13 cellular contexts compared by ENCODE assay signal in genomic region chr12:23906329-23906728, GRCh38.
A peak's percentile ranks its signal among the peaks of the same experiment; 100 is the strongest.
DNase-seq lines count a peak whose midpoint lies in the region; ATAC-seq and TF ChIP-seq lines count a peak whose summit lies in the region.
"Had no signal": no experiment of that assay in that cellular context is flagged by ENCODE, and none has a peak within 500 bp of the region (broad histone marks: within the 10 kb centered on the region; RNA-seq: fewer than 3 reads in every experiment).

No MANE protein-coding gene starts in this region.

- H3K4me3 Mint-ChIP-seq in stimulated activated memory B cell treated with anti-CD40 and anti-IgM and Interleukin-4, amounts not matched to agents 10 μg/mL and 1 μg/mL and 100 μg/mL, for 72 hours: no peak overlapping the region
- H3K4me3 Mint-ChIP-seq: B cell; stimulated activated effector memory CD8-positive, alpha-beta T cell treated with anti-CD3 and anti-CD28 coated beads, Interleukin-12 subunit alpha, Interleukin-12 subunit beta, amount 100 ng/mL, for 72 hours had no signal

- in situ Hi-C loops in astrocyte of the cerebellum (cut with HindIII; ENCODE audit: low sequenced_read_pairs): no loop called here

- no peaks in the 10 kb centered on the region for H3K36me3 Mint-ChIP-seq in stimulated activated memory B cell treated with anti-CD40 and anti-IgM and Interleukin-4, amounts not matched to agents 10 μg/mL and 1 μg/mL and 100 μg/mL, for 72 hours
- H3K36me3 Mint-ChIP-seq: stimulated activated effector memory CD8-positive, alpha-beta T cell treated with anti-CD3 and anti-CD28 coated beads, Interleukin-12 subunit alpha, Interleukin-12 subunit beta, amount 100 ng/mL, for 72 hours had no signal

- H3K9me3 Mint-ChIP-seq in stimulated activated memory B cell treated with anti-CD40 and anti-IgM and Interleukin-4, amounts not matched to agents 10 μg/mL and 1 μg/mL and 100 μg/mL, for 72 hours: peaks cover 2% of the 10 kb centered on the region

- no peaks in the 10 kb centered on the region for H3K27me3 ChIP-seq in HUES6 (ENCODE audit: control insufficient read depth, insufficient read depth, low read length)
- H3K27me3 ChIP-seq: body of pancreas had no signal

- no peaks in the 10 kb centered on the region for H3K4me1 Mint-ChIP-seq in stimulated activated memory B cell treated with anti-CD40 and anti-IgM and Interleukin-4, amounts not matched to agents 10 μg/mL and 1 μg/mL and 100 μg/mL, for 72 hours
- H3K4me1 Mint-ChIP-seq: stimulated activated effector memory CD8-positive, alpha-beta T cell treated with anti-CD3 and anti-CD28 coated beads, Interleukin-12 subunit alpha, Interleukin-12 subunit beta, amount 100 ng/mL, for 72 hours had no signal

- H3K27ac Mint-ChIP-seq in stimulated activated memory B cell treated with anti-CD40 and anti-IgM and Interleukin-4, amounts not matched to agents 10 μg/mL and 1 μg/mL and 100 μg/mL, for 72 hours: no peak overlapping the region
- H3K27ac Mint-ChIP-seq: B cell; stimulated activated effector memory CD8-positive, alpha-beta T cell treated with anti-CD3 and anti-CD28 coated beads, Interleukin-12 subunit alpha, Interleukin-12 subunit beta, amount 100 ng/mL, for 72 hours had no signal

- peak; percentile 84 for DNase-seq in COLO829 (ENCODE audit: low spot score)
- DNase-seq in astrocyte of the cerebellum (ENCODE audit: low read depth): peak; percentile 89
- DNase-seq in iris pigment epithelial cell (ENCODE audit: low read depth): peak; percentile 35
- DNase-seq in NOMO-1 treated with dmso at 0.1 percent for 144 hours (lab: John Stamatoyannopoulos, UW; ENCODE audit: unreplicated experiment): no peak
- no peak for DNase-seq in DMS79 (lab: John Stamatoyannopoulos, UW)
- DNase-seq: SIG-M5 had no signal

- H3K4me3 ChIP-seq in HUES6 (ENCODE audit: low read depth, low read length) (no peak overlapping the region), astrocyte of the cerebellum (ENCODE audit: low read depth, low read length) (no peak overlapping the region)
- H3K4me3 ChIP-seq: body of pancreas had no signal

- TF ChIP-seq CTCF in astrocyte of the cerebellum (IDR thresholded peaks at IDR 0.05; ENCODE audit: low read depth, low read length, missing control alignments): no peak

- peak overlapping the region; percentile 0; the same call in 1 of the 2 replicates for H3K27ac ChIP-seq in HUES6 (ENCODE audit: low read depth, low read length)
- H3K27ac ChIP-seq: body of pancreas had no signal

- H3K4me1 ChIP-seq in HUES6 (ENCODE audit: control insufficient read depth, insufficient read depth, low read length): no peaks in the 10 kb centered on the region
- H3K4me1 ChIP-seq: body of pancreas had no signal

- no peak overlapping the region for H3K9ac ChIP-seq in HUES6 (ENCODE audit: low read length)

- H3K9me3 ChIP-seq in HUES6 (ENCODE audit: control insufficient read depth, insufficient read depth, low read depth, low read length): 0 out of 2 replicates have a peak, but pooled peaks cover 1% of the 10 kb centered on the region
- H3K9me3 ChIP-seq: body of pancreas had no signal

- H3K36me3 ChIP-seq in HUES6 (ENCODE audit: control insufficient read depth, insufficient read depth, low read length): no peaks in the 10 kb centered on the region

- no peak for ATAC-seq in stimulated activated memory B cell treated with anti-CD40 and anti-IgM and Interleukin-4, amounts not matched to agents 10 μg/mL and 1 μg/mL and 100 μg/mL, for 72 hours
- ATAC-seq in GM18858 (IDR thresholded peaks at IDR 0.05; ENCODE audit: unreplicated experiment): no peak
- ATAC-seq: activated CD4-positive, CD25-positive, alpha-beta regulatory T cell treated with anti-CD3 and anti-CD28 coated beads, Interleukin-2, amount 50 U/mL, for 24 hours; body of pancreas; stimulated activated effector memory CD8-positive, alpha-beta T cell treated with anti-CD3 and anti-CD28 coated beads, Interleukin-12 subunit alpha, Interleukin-12 subunit beta, amount 100 ng/mL, for 72 hours had no signal

- no peaks in the 10 kb centered on the region for H3K27me3 Mint-ChIP-seq in stimulated activated memory B cell treated with anti-CD40 and anti-IgM and Interleukin-4, amounts not matched to agents 10 μg/mL and 1 μg/mL and 100 μg/mL, for 72 hours
- H3K27me3 Mint-ChIP-seq: B cell had no signal

Comparison
In these comparisons a context has a peak if more than half of its experiments do, and no peak if none do; other contexts are left out.
1. DNase-seq: peak in COLO829 (single experiment), astrocyte of the cerebellum (single experiment) and iris pigment epithelial cell (single experiment); none in NOMO-1 treated with dmso at 0.1 percent for 144 hours (single experiment) and DMS79 (single experiment).